Comparison of ENCODE assay signal across 16 cellular contexts in the genomic region with DNA sequence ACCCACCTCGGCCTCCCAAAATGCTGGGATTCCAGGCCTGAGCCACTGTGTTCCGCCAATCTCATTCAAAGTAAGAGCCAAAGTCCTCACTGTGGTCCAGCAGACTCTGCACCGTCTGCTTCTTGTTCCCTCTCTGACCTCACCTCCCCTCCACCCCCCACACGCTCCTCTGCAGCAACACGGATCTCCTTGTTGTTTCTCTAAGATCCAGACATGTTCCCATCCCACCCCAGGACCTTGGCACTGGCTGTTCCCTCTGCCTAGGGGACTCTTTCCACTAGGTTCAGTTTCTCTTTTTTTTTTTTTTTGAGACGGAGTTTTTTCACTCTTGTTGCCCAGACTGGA.
"Had no signal": no experiment of that assay in that cellular context is flagged by ENCODE, and none has a peak within 500 bp of the region (broad histone marks: within the 10 kb centered on the region; RNA-seq: fewer than 3 reads in every experiment).

No MANE protein-coding gene starts in this region.

- H3K27ac ChIP-seq: parathyroid adenoma, VCaP had no signal

- H3K9me3 ChIP-seq: mucosa of descending colon had no signal

- DNase-seq: activated CD4-positive, alpha-beta T cell treated with anti-CD3 and anti-CD28 coated beads for 1 hour; activated CD4-positive, alpha-beta T cell treated with anti-CD3 and anti-CD28 coated beads, Interleukin-2, amount 50 U/mL, for 4 hours; amniotic stem cell; effector memory CD8-positive, alpha-beta T cell; mammary epithelial cell; mucosa of descending colon; naive thymus-derived CD4-positive, alpha-beta T cell; small intestine; stimulated activated CD4-positive, alpha-beta T cell treated with anti-CD3 and anti-CD28 coated beads, Interleukin-4, amount 100 ng/mL, for 24 hours; stimulated activated naive CD4-positive, alpha-beta T cell treated with Interleukin-2 at 50 U/mL for 16 hours; substantia nigra; T-helper 1 cell; T1000 had no signal

- H3K4me3 ChIP-seq: mucosa of descending colon had no signal

- H3K4me1 ChIP-seq: parathyroid adenoma had no signal

- ATAC-seq: effector memory CD8-positive, alpha-beta T cell; mucosa of descending colon; naive thymus-derived CD4-positive, alpha-beta T cell; SK-N-SH treated with all-trans-retinoic acid at 6 μM for 48 hours had no signal
